21 cellular contexts compared by ENCODE assay signal in genomic region chr9:14119694-14120514, GRCh38.
DNase-seq lines count a peak whose midpoint lies in the region; ATAC-seq and TF ChIP-seq lines count a peak whose summit lies in the region.
"Had no signal": no experiment of that assay in that cellular context is flagged by ENCODE, and none has a peak within 500 bp of the region (broad histone marks: within the 10 kb centered on the region; RNA-seq: fewer than 3 reads in every experiment).

No MANE protein-coding gene starts in this region.

- H3K27me3 ChIP-seq in mammary epithelial cell (ENCODE audit: insufficient read depth, low read length) (no peaks in the 10 kb centered on the region), foreskin keratinocyte (no peaks in the 10 kb centered on the region), Caco-2 (replicated peaks; ENCODE audit: control insufficient read depth, insufficient read depth, low read length) (no peaks in the 10 kb centered on the region)
- H3K27me3 ChIP-seq: heart right ventricle, SJCRH30, transverse colon had no signal

- peak overlapping the region; percentile 50 for H3K4me2 ChIP-seq in mammary epithelial cell (ENCODE audit: insufficient read depth, low read depth, low read length)

- H3K4me3 ChIP-seq in mammary epithelial cell (replicated peaks in 1 of 3; ENCODE audit: insufficient read depth in 1 of 3, low read depth in 2 of 3, low read length in 3 of 3): no peak overlapping the region
- H3K4me3 ChIP-seq in Caco-2 (ENCODE audit: low read depth, low read length): no peak overlapping the region
- H3K4me3 ChIP-seq: heart right ventricle, SJCRH30, transverse colon had no signal

- no peaks in the 10 kb centered on the region for H3K4me1 Mint-ChIP-seq in stimulated activated memory B cell treated with anti-CD40 and anti-IgM and Interleukin-4, amounts not matched to agents 10 μg/mL and 1 μg/mL and 100 μg/mL, for 72 hours
- H3K4me1 Mint-ChIP-seq in Caco-2 (ENCODE audit: low read depth, unreplicated experiment) (no peaks in the 10 kb centered on the region), Calu3 (ENCODE audit: low read depth, unreplicated experiment) (peaks cover 9% of the 10 kb centered on the region)

- CTCF ChIA-PET in mammary epithelial cell (lab: Charles Lee; ENCODE audit: low non-redundant PET): no interaction called here
- CTCF ChIA-PET in Caco-2 (lab: Charles Lee): no interaction called here
- CTCF ChIA-PET in Calu3 (lab: Charles Lee): no interaction called here

- peak; percentile 90 for ATAC-seq in foreskin keratinocyte
- no peak for ATAC-seq in stimulated activated memory B cell treated with anti-CD40 and anti-IgM and Interleukin-4, amounts not matched to agents 10 μg/mL and 1 μg/mL and 100 μg/mL, for 72 hours
- ATAC-seq: heart right ventricle, right cardiac atrium had no signal

- no peak for TF ChIP-seq CTCF in mammary epithelial cell (conservative IDR thresholded peaks at IDR 0.05 in 1 of 2, IDR thresholded peaks at IDR 0.05 in 1 of 2; ENCODE audit: extremely low read depth in 1 of 2, insufficient read depth in 1 of 2, low read depth in 1 of 2, low read length in 2 of 2)
- no peak for TF ChIP-seq CTCF in foreskin keratinocyte (conservative IDR thresholded peaks at IDR 0.05)
- no peak for TF ChIP-seq CTCF in Caco-2 (IDR thresholded peaks at IDR 0.05; ENCODE audit: insufficient read depth in 1 of 2, low read depth in 1 of 2, low read length in 1 of 2, severe bottlenecking in 1 of 2, unreplicated experiment in 1 of 2)
- TF ChIP-seq CTCF in Calu3 (IDR thresholded peaks at IDR 0.05; ENCODE audit: unreplicated experiment): no peak

- intact Hi-C loops in mammary epithelial cell (cut with micrococcal nuclease) (loop anchor here (2.0 to 5.0 kb wide), 2 partner anchors 132 to 195 kb away; partner anchors contain the start of gene NFIB), Caco-2 (cut with micrococcal nuclease; ENCODE audit: unreplicated experiment) (no loop called here), Calu3 (cut with micrococcal nuclease; ENCODE audit: unreplicated experiment) (no loop called here)

- no peaks in the 10 kb centered on the region for H3K27me3 Mint-ChIP-seq in stimulated activated memory B cell treated with anti-CD40 and anti-IgM and Interleukin-4, amounts not matched to agents 10 μg/mL and 1 μg/mL and 100 μg/mL, for 72 hours
- no peaks in the 10 kb centered on the region for H3K27me3 Mint-ChIP-seq in Caco-2 (ENCODE audit: insufficient read depth, unreplicated experiment)
- no peaks in the 10 kb centered on the region for H3K27me3 Mint-ChIP-seq in Calu3 (ENCODE audit: unreplicated experiment)

- H3K36me3 ChIP-seq in mammary epithelial cell (ENCODE audit: insufficient read depth, low read length) (peaks cover 29% of the 10 kb centered on the region), Caco-2 (ENCODE audit: control insufficient read depth, insufficient read depth, low read length) (no peaks in the 10 kb centered on the region)

- 0% methylated on average over 2 of the region's 2 CpGs for WGBS in mammary epithelial cell (ENCODE audit: low coverage, missing lambda C conversion rate)

- in situ Hi-C loops in mammary epithelial cell (cut with MboI; ENCODE audit: low sequenced_read_pairs in 2 of 2): no loop called here
- in situ Hi-C loops in ACHN (cut with HindIII; ENCODE audit: low pct_ligation_motif_present, low pct_unique_long_range_greater_than_20kb, low sequenced_read_pairs): no loop called here

- DNase-seq in AG08395 (ENCODE audit: low spot score) (peak; percentile 8), NCI-H226 (peak; percentile 28), mammary epithelial cell (peak; percentile 80), foreskin keratinocyte (peak; percentile 63 to 73), ACHN (no peak), Caco-2 (no peak), Calu3 (no peak)
- DNase-seq: activated naive CD4-positive, alpha-beta T cell treated with anti-CD3 and anti-CD28 coated beads, Interleukin-2, amount 50 U/mL, for 16 hours; central memory CD4-positive, alpha-beta T cell; GDM1; heart right ventricle; kidney; midbrain; NCI-H146; NCI-H446; right cardiac atrium; SJCRH30; stimulated activated CD4-positive, alpha-beta T cell treated with anti-CD3 and anti-CD28 coated beads, Interleukin-4, amount 100 ng/mL, for 24 hours; transverse colon had no signal

- no peak overlapping the region for H3K9ac ChIP-seq in mammary epithelial cell (ENCODE audit: insufficient read depth, low read length)

- H2AFZ ChIP-seq in mammary epithelial cell (ENCODE audit: low read depth, low read length): no peak overlapping the region

- no peaks in the 10 kb centered on the region for H4K20me1 ChIP-seq in mammary epithelial cell (ENCODE audit: insufficient read depth, low read length)

- H3K9me3 Mint-ChIP-seq in stimulated activated memory B cell treated with anti-CD40 and anti-IgM and Interleukin-4, amounts not matched to agents 10 μg/mL and 1 μg/mL and 100 μg/mL, for 72 hours: no peaks in the 10 kb centered on the region
- H3K9me3 Mint-ChIP-seq in Caco-2 (ENCODE audit: unreplicated experiment): no peaks in the 10 kb centered on the region
- H3K9me3 Mint-ChIP-seq in Calu3 (ENCODE audit: low read depth, unreplicated experiment): no peaks in the 10 kb centered on the region

- no peaks in the 10 kb centered on the region for H3K79me2 ChIP-seq in mammary epithelial cell (ENCODE audit: insufficient read depth, low read length)

- H3K27ac Mint-ChIP-seq in stimulated activated memory B cell treated with anti-CD40 and anti-IgM and Interleukin-4, amounts not matched to agents 10 μg/mL and 1 μg/mL and 100 μg/mL, for 72 hours: no peak overlapping the region
- H3K27ac Mint-ChIP-seq in Caco-2 (ENCODE audit: unreplicated experiment): no peak overlapping the region
- no peak overlapping the region for H3K27ac Mint-ChIP-seq in Calu3 (ENCODE audit: unreplicated experiment)

- BruUV-seq in mammary epithelial cell (replicated peaks; lab: Mats Ljungman, UMichigan): no TSS peak
- BruUV-seq in Caco-2 (replicated peaks; lab: Mats Ljungman, UMichigan): no TSS peak
- no TSS peak for BruUV-seq in Calu3 (replicated peaks; lab: Mats Ljungman, UMichigan)

- dilution Hi-C loops in mammary epithelial cell (cut with HindIII; ENCODE audit: low sequenced_read_pairs): no loop called here

- H3K27ac ChIP-seq in mammary epithelial cell (ENCODE audit: insufficient read depth, low read depth, low read length) (peak overlapping the region; percentile 25), foreskin keratinocyte (peak overlapping the region; percentile 9)
- H3K27ac ChIP-seq: HL-60, SJCRH30, transverse colon had no signal

- no peaks in the 10 kb centered on the region for H3K36me3 Mint-ChIP-seq in stimulated activated memory B cell treated with anti-CD40 and anti-IgM and Interleukin-4, amounts not matched to agents 10 μg/mL and 1 μg/mL and 100 μg/mL, for 72 hours
- H3K36me3 Mint-ChIP-seq in Caco-2 (ENCODE audit: insufficient read depth, unreplicated experiment) (peaks cover 6% of the 10 kb centered on the region), Calu3 (ENCODE audit: insufficient read depth, unreplicated experiment) (peaks cover 8% of the 10 kb centered on the region)

- H3K4me3 Mint-ChIP-seq in stimulated activated memory B cell treated with anti-CD40 and anti-IgM and Interleukin-4, amounts not matched to agents 10 μg/mL and 1 μg/mL and 100 μg/mL, for 72 hours: no peak overlapping the region
- H3K4me3 Mint-ChIP-seq in Caco-2 (ENCODE audit: unreplicated experiment) (no peak overlapping the region), Calu3 (ENCODE audit: low read depth, unreplicated experiment) (no peak overlapping the region)

- POLR2A ChIA-PET in Caco-2 (lab: Charles Lee): no interaction called here

- H3K9me3 ChIP-seq in mammary epithelial cell (replicated peaks; ENCODE audit: insufficient read depth, low read length) (no peaks in the 10 kb centered on the region), Caco-2 (no peaks in the 10 kb centered on the region)
- H3K9me3 ChIP-seq: heart right ventricle, SJCRH30, transverse colon had no signal

- peaks cover 18% of the 10 kb centered on the region for H3K4me1 ChIP-seq in mammary epithelial cell (ENCODE audit: insufficient read depth, low read length)
- peaks cover 17% of the 10 kb centered on the region for H3K4me1 ChIP-seq in foreskin keratinocyte
- H3K4me1 ChIP-seq in Caco-2: no peaks in the 10 kb centered on the region
- H3K4me1 ChIP-seq: SJCRH30, transverse colon had no signal

Comparison
In these comparisons a context has a peak if more than half of its experiments do, and no peak if none do; other contexts are left out.
1. DNase-seq: peak in AG08395 (single experiment), NCI-H226 (single experiment), mammary epithelial cell (single experiment) and foreskin keratinocyte (2 of 2); none in ACHN (single experiment), Caco-2 (0 of 2) and Calu3 (single experiment).